27 cellular contexts compared by ENCODE assay signal in genomic region chr2:184554736-184555135, GRCh38. TPM values are rescaled to one million over a fixed set of nuclear protein-coding genes. Genes with fewer than 3 reads are reported as not detected.
A peak's percentile ranks its signal among the peaks of the same experiment; 100 is the strongest.
DNase-seq lines count a peak whose midpoint lies in the region; ATAC-seq and TF ChIP-seq lines count a peak whose summit lies in the region.
"Had no signal": no experiment of that assay in that cellular context is flagged by ENCODE, and none has a peak within 500 bp of the region (broad histone marks: within the 10 kb centered on the region; RNA-seq: fewer than 3 reads in every experiment).

No MANE protein-coding gene starts in this region.

- ATAC-seq in Panc1: peak; percentile 82
- ATAC-seq in Right ventricle myocardium inferior: no peak
- ATAC-seq: activated CD8-positive, alpha-beta T cell treated with anti-CD3 and anti-CD28 coated beads, Interleukin-2, amount 10 ng/mL, durations not matched to agents 7 days and 5 days; effector memory CD8-positive, alpha-beta T cell; lower lobe of right lung; sciatic nerve; stimulated activated naive CD8-positive, alpha-beta T cell treated with anti-CD3 and anti-CD28 coated beads, Interleukin-15, Interleukin-2, amounts not matched to agents 100 U/mL and 50 U/mL, for 24 hours had no signal

- no peaks in the 10 kb centered on the region for H3K36me3 ChIP-seq in Panc1 (ENCODE audit: control insufficient read depth, insufficient read depth, low read length)
- no peaks in the 10 kb centered on the region for H3K36me3 ChIP-seq in left ventricle myocardium inferior
- H3K36me3 ChIP-seq in thyroid gland: no peaks in the 10 kb centered on the region
- H3K36me3 ChIP-seq: esophagus squamous epithelium, lower lobe of right lung had no signal

- TF ChIP-seq CTCF in Panc1 (IDR thresholded peaks at IDR 0.05): no peak
- no peak for TF ChIP-seq CTCF in choroid plexus epithelial cell (conservative IDR thresholded peaks at IDR 0.05; ENCODE audit: low read depth, low read length)
- no peak for TF ChIP-seq CTCF in left ventricle myocardium inferior (IDR thresholded peaks at IDR 0.05; ENCODE audit: borderline replicate concordance)
- TF ChIP-seq CTCF in thyroid gland (IDR thresholded peaks at IDR 0.05): no peak

- H3K27ac ChIP-seq in Panc1 (ENCODE audit: low read length): no peak overlapping the region
- H3K27ac ChIP-seq in left ventricle myocardium inferior (replicated peaks): no peak overlapping the region
- no peak overlapping the region for H3K27ac ChIP-seq in thyroid gland
- H3K27ac ChIP-seq: esophagus squamous epithelium, lower lobe of right lung had no signal

- H3K9me3 ChIP-seq in Panc1 (ENCODE audit: control insufficient read depth, insufficient read depth, low read depth, low read length) (no peaks in the 10 kb centered on the region), left ventricle myocardium inferior (replicated peaks) (no peaks in the 10 kb centered on the region), thyroid gland (no peaks in the 10 kb centered on the region)
- H3K9me3 ChIP-seq: esophagus squamous epithelium, lower lobe of right lung had no signal

- intact Hi-C loops in Panc1 (cut with micrococcal nuclease; ENCODE audit: unreplicated experiment) (no loop called here), Right ventricle myocardium inferior (cut with DNase I) (no loop called here), left ventricle myocardium inferior (cut with micrococcal nuclease) (no loop called here), thyroid gland (cut with DNase I) (no loop called here)

- CTCF ChIA-PET in Panc1 (lab: Charles Lee): no interaction called here

- in situ Hi-C loops in Panc1 (cut with HindIII; ENCODE audit: low pct_unique_long_range_greater_than_20kb, low sequenced_read_pairs): no loop called here

- no peaks in the 10 kb centered on the region; the same call in 1 of the 2 replicates for H3K4me1 ChIP-seq in Panc1 (ENCODE audit: control insufficient read depth, insufficient read depth, low read length)
- no peaks in the 10 kb centered on the region for H3K4me1 ChIP-seq in left ventricle myocardium inferior
- no peaks in the 10 kb centered on the region for H3K4me1 ChIP-seq in thyroid gland
- H3K4me1 ChIP-seq: esophagus squamous epithelium, lower lobe of right lung had no signal

- DNase-seq in H4 (ENCODE audit: low spot score) (peak; percentile 32), Panc1 (ENCODE audit: low read depth, low spot score) (no peak), choroid plexus epithelial cell (ENCODE audit: low read depth) (peak; percentile 5), skeletal muscle cell (ENCODE audit: low read depth) (peak; percentile 19), Right ventricle myocardium inferior (ENCODE audit: missing footprints) (no peak), left ventricle myocardium inferior (no peak), thyroid gland (no peak)
- DNase-seq: activated CD4-positive, alpha-beta T cell treated with anti-CD3 and anti-CD28 coated beads for 1 hour; activated CD8-positive, alpha-beta T cell treated with anti-CD3 and anti-CD28 coated beads, Interleukin-2, amount 10 ng/mL, durations not matched to agents 7 days and 5 days; activated effector memory CD4-positive, alpha-beta T cell treated with anti-CD3 and anti-CD28 coated beads, Interleukin-2, amount 50 U/mL, for 16 hours; activated naive CD8-positive, alpha-beta T cell treated with anti-CD3 and anti-CD28 coated beads, Interleukin-2, amount 10 ng/mL, durations not matched to agents 7 days and 5 days; activated T-cell treated with anti-CD3 and anti-CD28 coated beads for 4 hours; CD4-positive, alpha-beta memory T cell; DMS 273 treated with DMSO at 0.1 percent for 48 hours; effector memory CD8-positive, alpha-beta T cell; esophagus squamous epithelium; islet precursor cell; lower lobe of right lung; NCI-H1105 treated with DMSO at 0.1 percent for 48 hours; NCI-H2029; NCI-H2227 treated with DMSO at 0.1 percent for 48 hours; NCI-H748 treated with DMSO at 0.1 percent for 48 hours; SHP77; stimulated activated CD4-positive, alpha-beta T cell treated with anti-CD3 and anti-CD28 coated beads, Interleukin-15, amount 100 ng/mL, for 24 hours; stimulated activated naive CD8-positive, alpha-beta T cell treated with anti-CD3 and anti-CD28 coated beads, Interleukin-15, Interleukin-2, amounts not matched to agents 100 U/mL and 50 U/mL, for 24 hours had no signal

- POLR2A ChIA-PET in Panc1 (lab: Charles Lee): no interaction called here

- no TSS peak for BruUV-seq in Panc1 (replicated peaks; lab: Mats Ljungman, UMichigan)

- H3K4me3 ChIP-seq in Panc1 (ENCODE audit: low read depth in 2 of 2, low read length in 2 of 2) (no peak overlapping the region), choroid plexus epithelial cell (ENCODE audit: low read depth, low read length) (no peak overlapping the region), skeletal muscle cell (ENCODE audit: low read depth, low read length) (no peak overlapping the region), left ventricle myocardium inferior (no peak overlapping the region), thyroid gland (replicated peaks in 1 of 3) (no peak overlapping the region)
- H3K4me3 ChIP-seq: esophagus squamous epithelium, lower lobe of right lung had no signal

- no peak for TF ChIP-seq POLR2A in thyroid gland (IDR thresholded peaks at IDR 0.05)

- H3K27me3 ChIP-seq in Panc1 (ENCODE audit: control insufficient read depth, insufficient read depth, low read length) (no peaks in the 10 kb centered on the region), left ventricle myocardium inferior (ENCODE audit: low read depth) (no peaks in the 10 kb centered on the region), thyroid gland (no peaks in the 10 kb centered on the region)
- H3K27me3 ChIP-seq: esophagus squamous epithelium had no signal

RNA-seq across cellular contexts. Expression of gene ZNF804A, which starts 43.6 kb away (rescaled TPM):
- 4.0 and 6.0 TPM in 2 replicates for total RNA-seq in H4 (2014; rRNA removed; shearing (Covaris generic))
- total RNA-seq in Panc1 (2021; ENCODE audit: unreplicated experiment) (2.2 TPM), Right ventricle myocardium inferior (0.05 TPM), left ventricle myocardium inferior (not detected), thyroid gland (1 to 10 TPM in 1 of 4 donors, under 1 TPM in 1, not detected in 2; 0.49 to 1.2 TPM)
- polyA plus RNA-seq in Panc1 (2012; ENCODE audit: insufficient read length): 0.64 TPM
- total RNA-seq: activated CD8-positive, alpha-beta T cell treated with anti-CD3 and anti-CD28 coated beads, Interleukin-2, amount 10 ng/mL, durations not matched to agents 7 days and 5 days; G401 had no signal

Comparison
In these comparisons a context has a peak if more than half of its experiments do, and no peak if none do; other contexts are left out.
1. DNase-seq: peak in H4 (single experiment), choroid plexus epithelial cell (single experiment) and skeletal muscle cell (single experiment); none in Panc1 (single experiment), Right ventricle myocardium inferior (single experiment), left ventricle myocardium inferior (single experiment) and thyroid gland (0 of 2).